In the genomic region with DNA sequence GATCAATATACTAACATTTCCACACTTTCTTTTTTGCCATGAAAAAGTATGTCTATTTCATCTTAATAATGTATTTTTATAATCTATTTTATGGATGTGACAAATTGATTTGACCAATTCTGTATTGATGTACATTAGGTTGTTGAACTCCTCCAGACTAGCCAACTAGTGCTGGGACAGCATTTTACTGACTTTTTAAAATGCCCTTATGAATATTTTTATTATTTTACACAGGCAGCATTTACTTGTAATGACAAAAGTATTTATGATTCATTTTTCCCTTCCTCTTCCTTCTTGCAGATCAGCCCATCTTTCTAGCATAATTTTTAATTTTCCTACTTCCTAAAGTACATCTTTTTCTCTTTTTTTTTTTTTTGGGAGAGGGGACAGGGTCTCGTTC, we compare ENCODE assay signal across 8 cellular contexts. TPM values are rescaled to one million over a fixed set of nuclear protein-coding genes. Genes with fewer than 3 reads are reported as not detected.
A peak's percentile ranks its signal among the peaks of the same experiment; 100 is the strongest.
DNase-seq lines count a peak whose midpoint lies in the region; ATAC-seq and TF ChIP-seq lines count a peak whose summit lies in the region.

No MANE protein-coding gene starts in this region.

- peak overlapping the region; percentile 37 for H3K4me3 Mint-ChIP-seq in memory B cell

- H3K36me3 ChIP-seq in heart right ventricle (no peaks in the 10 kb centered on the region), adrenal gland (replicated peaks in 1 of 2) (no peaks in the 10 kb centered on the region), upper lobe of right lung (no peaks in the 10 kb centered on the region)

- no peak for DNase-seq in heart right ventricle
- DNase-seq in left ventricle myocardium superior, result no peak
- no peak for DNase-seq in adrenal gland
- DNase-seq in memory B cell (ENCODE audit: low spot score in 2 of 2), result no peak
- DNase-seq in upper lobe of right lung, result no peak

- no peaks in the 10 kb centered on the region for H3K9me3 Mint-ChIP-seq in memory B cell

- H3K4me1 Mint-ChIP-seq in memory B cell, result peaks cover 24% of the 10 kb centered on the region

- peak overlapping the region; percentile 79 to 95 (median 88) for H3K27ac ChIP-seq in heart right ventricle
- peak overlapping the region in 3 of 5 donors; percentile 1 to 85 (median 85) for H3K27ac ChIP-seq in adrenal gland
- peak overlapping the region; percentile 87 for H3K27ac ChIP-seq in upper lobe of right lung

- H3K27me3 ChIP-seq in heart right ventricle (no peaks in the 10 kb centered on the region), adrenal gland (no peaks in the 10 kb centered on the region), upper lobe of right lung (no peaks in the 10 kb centered on the region)

- H3K4me3 ChIP-seq in heart right ventricle, result peak overlapping the region in 8 of 10 donors; percentile 42 to 86 (median 66)
- H3K4me3 ChIP-seq in adrenal gland, result peak overlapping the region in 1 of 4 donors; percentile 80
- peak overlapping the region; percentile 57 for H3K4me3 ChIP-seq in upper lobe of right lung

- no peaks in the 10 kb centered on the region for H3K9me3 ChIP-seq in heart right ventricle
- no peaks in the 10 kb centered on the region for H3K9me3 ChIP-seq in adrenal gland (replicated peaks in 1 of 3)
- no peaks in the 10 kb centered on the region for H3K9me3 ChIP-seq in upper lobe of right lung

- no peak for TF ChIP-seq CTCF in heart right ventricle (IDR thresholded peaks at IDR 0.05)
- peak in 1 of 6 experiments; percentile 1 for TF ChIP-seq CTCF in adrenal gland (IDR thresholded peaks at IDR 0.05)
- no peak for TF ChIP-seq CTCF in upper lobe of right lung (IDR thresholded peaks at IDR 0.05)

- no peaks in the 10 kb centered on the region for H3K36me3 Mint-ChIP-seq in memory B cell

- intact Hi-C loops in heart right ventricle (cut with DNase I) (loop anchor here in 4 of 10 donors (5.0 kb wide), 2 partner anchors 38 to 47 kb away; partner anchors contain the start of genes PTOV1 (in 3 of the 4) and AP2A1 (in 1 of the 4)), left ventricle myocardium superior (cut with micrococcal nuclease) (no loop called here), adrenal gland (cut with DNase I) (no loop called here), upper lobe of right lung (cut with DNase I) (no loop called here)

- no peaks in the 10 kb centered on the region for H3K27me3 Mint-ChIP-seq in memory B cell

- no peak for TF ChIP-seq POLR2A in adrenal gland (IDR thresholded peaks at IDR 0.05)

- H3K4me1 ChIP-seq in heart right ventricle (peaks cover 8 to 50% (median 34%) of the 10 kb centered on the region in 9 donors), adrenal gland (replicated peaks in 1 of 2) (peaks cover 17 to 30% of the 10 kb centered on the region in 2 donors), upper lobe of right lung (peaks cover 10% of the 10 kb centered on the region)

- ATAC-seq in heart right ventricle (no peak), left ventricle myocardium superior (no peak), memory B cell (ENCODE audit: low read depth) (no peak), upper lobe of right lung (no peak), GM18519 (IDR thresholded peaks at IDR 0.05; ENCODE audit: low FRiP score, unreplicated experiment) (no peak), HG02938 (IDR thresholded peaks at IDR 0.05; ENCODE audit: unreplicated experiment) (no peak), GM21576 (IDR thresholded peaks at IDR 0.05; ENCODE audit: unreplicated experiment) (no peak)

- WGBS in heart right ventricle, 2 donors, result 63 to 68% methylated on average over 1 of the region's 1 CpG
- 53 to 63% (median 60%) methylated on average over 1 of the region's 1 CpG for WGBS in adrenal gland, 4 donors

- H3K27ac Mint-ChIP-seq in memory B cell, result peak overlapping the region; percentile 99

RNA-seq across cellular contexts. Expression of gene FUZ, which starts 0.9 kb away (rescaled TPM):
- 10 to 100 TPM; 11.4 to 20.8 (median 14.4) TPM for total RNA-seq in heart right ventricle
- 10 to 100 TPM; 16.4 to 24.1 TPM for polyA plus RNA-seq in heart right ventricle
- 19.1 TPM for total RNA-seq in left ventricle myocardium superior
- total RNA-seq in adrenal gland, result 10 to 100 TPM; 22.0 to 72.5 (median 45.7) TPM
- polyA plus RNA-seq in adrenal gland, result 10 to 100 TPM in 2 of 3 donors, 1 to 10 TPM in 1; 7.6 to 62.0 (median 47.7) TPM
- 20.1 TPM for total RNA-seq in upper lobe of right lung

RNA-seq across cellular contexts. Expression of gene MED25, which starts 4.1 kb away (rescaled TPM):
- 100 to 1,000 TPM in 1 of 10 donors, 10 to 100 TPM in 9; 39.7 to 110 (median 54.9) TPM for total RNA-seq in heart right ventricle
- 100 to 1,000 TPM in 1 of 2 donors, 10 to 100 TPM in 1; 39.5 to 149 TPM for polyA plus RNA-seq in heart right ventricle
- 68.5 TPM for total RNA-seq in left ventricle myocardium superior
- 100 to 1,000 TPM in 5 of 8 donors, 10 to 100 TPM in 3; 78.3 to 211 (median 107) TPM for total RNA-seq in adrenal gland
- 100 to 1,000 TPM in 2 of 3 donors, 10 to 100 TPM in 1; 71.2 to 457 (median 299) TPM for polyA plus RNA-seq in adrenal gland
- 45.9 TPM for total RNA-seq in upper lobe of right lung

RNA-seq across cellular contexts. Expression of gene PTOV1, which starts 36.9 kb away (rescaled TPM):
- 100 to 1,000 TPM in 3 of 10 donors, 10 to 100 TPM in 7; 67.8 to 137 (median 90.0) TPM for total RNA-seq in heart right ventricle
- polyA plus RNA-seq in heart right ventricle, result 100 to 1,000 TPM; 107 to 220 TPM
- 127 TPM for total RNA-seq in left ventricle myocardium superior
- total RNA-seq in adrenal gland, result 100 to 1,000 TPM; 163 to 568 (median 275) TPM
- polyA plus RNA-seq in adrenal gland, result 100 to 1,000 TPM in 2 of 3 donors, 10 to 100 TPM in 1; 78.7 to 620 (median 409) TPM
- 104 TPM for total RNA-seq in upper lobe of right lung

RNA-seq across cellular contexts. Expression of gene AP2A1, which starts 47.2 kb away (rescaled TPM):
- total RNA-seq in heart right ventricle, result 100 to 1,000 TPM in 1 of 10 donors, 10 to 100 TPM in 9; 56.0 to 108 (median 62.6) TPM
- polyA plus RNA-seq in heart right ventricle, result 10 to 100 TPM; 36.1 to 96.3 TPM
- 73.1 TPM for total RNA-seq in left ventricle myocardium superior
- 100 to 1,000 TPM; 199 to 455 (median 265) TPM for total RNA-seq in adrenal gland
- polyA plus RNA-seq in adrenal gland, result 100 to 1,000 TPM in 1 of 3 donors, 10 to 100 TPM in 2; 71.5 to 131 (median 90.3) TPM
- 61.2 TPM for total RNA-seq in upper lobe of right lung

RNA-seq across cellular contexts. Expression of gene TSKS, which starts 50.9 kb away (rescaled TPM):
- under 1 TPM in 8 of 10 donors, not detected in 2; 0.15 to 0.80 (median 0.36) TPM for total RNA-seq in heart right ventricle
- polyA plus RNA-seq in heart right ventricle, result 1 to 10 TPM in 1 of 2 donors, under 1 TPM in 1; 0.64 to 3.4 TPM
- 0.72 TPM for total RNA-seq in left ventricle myocardium superior
- total RNA-seq in adrenal gland, result under 1 TPM in 4 of 8 donors, not detected in 4; 0.14 to 0.47 (median 0.35) TPM
- 1 to 10 TPM in 1 of 3 donors, under 1 TPM in 1, not detected in 1; 0.94 to 1.7 TPM for polyA plus RNA-seq in adrenal gland
- total RNA-seq in upper lobe of right lung, result 0.43 TPM
